8 cellular contexts compared by ENCODE assay signal in genomic region chr20:40945754-40946451, GRCh38.
DNase-seq lines count a peak whose midpoint lies in the region; TF ChIP-seq lines count a peak whose summit lies in the region.

No MANE protein-coding gene starts in this region.

- peak overlapping the region; percentile 20 for H4K91ac ChIP-seq in mesenchymal stem cell (ENCODE audit: low read length)

- H3K18ac ChIP-seq in mesenchymal stem cell (ENCODE audit: low read depth in 1 of 2, low read length in 2 of 2), result no peak overlapping the region

- H3K9ac ChIP-seq in mesenchymal stem cell (ENCODE audit: low read length), result no peak overlapping the region

- no peak overlapping the region for H2BK15ac ChIP-seq in mesenchymal stem cell (ENCODE audit: low read depth, poor library complexity, severe bottlenecking)

- no peak overlapping the region for H3K4ac ChIP-seq in mesenchymal stem cell (ENCODE audit: low read depth in 1 of 2, low read length in 2 of 2)

- no peak overlapping the region for H2BK5ac ChIP-seq in mesenchymal stem cell (ENCODE audit: low read depth, low read length, poor library complexity, severe bottlenecking)

- no peaks in the 10 kb centered on the region for H3K4me1 ChIP-seq in mesenchymal stem cell (ENCODE audit: control insufficient read depth, insufficient read depth, low read depth, low read length)

- no peak overlapping the region for H2AK5ac ChIP-seq in mesenchymal stem cell (ENCODE audit: low read length, severe bottlenecking)

- no peaks in the 10 kb centered on the region for H3K79me1 ChIP-seq in mesenchymal stem cell (replicated peaks; ENCODE audit: low read length, poor library complexity, severe bottlenecking)

- no peak overlapping the region for H2BK12ac ChIP-seq in mesenchymal stem cell (ENCODE audit: low read length in 2 of 2)

- H3K14ac ChIP-seq in mesenchymal stem cell (ENCODE audit: low read length in 2 of 2), result no peak overlapping the region

- 52% methylated on average over 10 of the region's 12 CpGs for WGBS in mesenchymal stem cell

- TF ChIP-seq CTCF in AG10803 (conservative IDR thresholded peaks at IDR 0.05; ENCODE audit: low read length) (peak; percentile 67), GM20000 (IDR thresholded peaks at IDR 0.05; ENCODE audit: extremely low read depth, missing control alignments) (no peak), dorsolateral prefrontal cortex (IDR thresholded peaks at IDR 0.05 in 54 of 56, conservative IDR thresholded peaks at IDR 0.05 in 2 of 56; ENCODE audit: low read depth in 1 of 56, partially characterized antibody in 56 of 56) (peak in 54 of 56 donors; percentile 45 to 79 (median 64))

- no peak overlapping the region for H3K4me2 ChIP-seq in mesenchymal stem cell (ENCODE audit: low read length, poor library complexity, severe bottlenecking)

- no peak overlapping the region for H3K23ac ChIP-seq in mesenchymal stem cell (ENCODE audit: low read length in 2 of 2)

- H3K27me3 ChIP-seq in dorsolateral prefrontal cortex, result peaks cover 0 to 21% (median 4%) of the 10 kb centered on the region in 45 donors
- peaks cover 8 to 35% of the 10 kb centered on the region in 2 experiments for H3K27me3 ChIP-seq in mesenchymal stem cell (ENCODE audit: control insufficient read depth in 1 of 2, insufficient read depth in 1 of 2, low read length in 2 of 2)

- no peak overlapping the region for H3K4me3 ChIP-seq in AG10803 (ENCODE audit: low read length)
- H3K4me3 ChIP-seq in dorsolateral prefrontal cortex, result no peak overlapping the region
- no peak overlapping the region for H3K4me3 ChIP-seq in mesenchymal stem cell (ENCODE audit: insufficient read depth in 1 of 2, low read depth in 1 of 2, low read length in 2 of 2)

- H3K27ac ChIP-seq in dorsolateral prefrontal cortex, result no peak overlapping the region
- H3K27ac ChIP-seq in mesenchymal stem cell (ENCODE audit: low read length, poor library complexity, severe bottlenecking), result no peak overlapping the region

- no peaks in the 10 kb centered on the region for H3K36me3 ChIP-seq in mesenchymal stem cell (ENCODE audit: control insufficient read depth in 1 of 2, insufficient read depth in 2 of 2, low read depth in 1 of 2, low read length in 2 of 2)

- DNase-seq in AG10803 (ENCODE audit: low read depth) (peak; percentile 43), GM20000 (ENCODE audit: low spot score) (peak; percentile 41), NOMO-1 treated with DMSO at 0.1 percent for 48 hours (lab: John Stamatoyannopoulos, UW; ENCODE audit: unreplicated experiment) (peak; percentile 60), dorsolateral prefrontal cortex (peak; percentile 28 to 78 (median 71)), mesenchymal stem cell (peak; percentile 50), DMS153 (lab: John Stamatoyannopoulos, UW) (no peak)
- no peak for DNase-seq in activated effector memory CD4-positive, alpha-beta T cell treated with anti-CD3 and anti-CD28 coated beads, Interleukin-2, amount 50 U/mL, for 16 hours
- no peak for DNase-seq in activated effector memory CD4-positive, alpha-beta T cell treated with Interleukin-2 at 50 U/mL for 16 hours

- H2AFZ ChIP-seq in mesenchymal stem cell (ENCODE audit: low read depth, low read length), result no peak overlapping the region

- no peak overlapping the region for H2BK120ac ChIP-seq in mesenchymal stem cell (ENCODE audit: low read depth, low read length)

- H4K8ac ChIP-seq in mesenchymal stem cell (ENCODE audit: low read length), result no peak overlapping the region

- intact Hi-C loops in dorsolateral prefrontal cortex (cut with DNase I), result loop anchor here in 1 of 2 donors (5.0 to 10.0 kb wide), 3 partner anchors 201 to 784 kb away; no protein-coding TSS in a partner anchor

- no peaks in the 10 kb centered on the region for H3K9me3 ChIP-seq in mesenchymal stem cell (ENCODE audit: control insufficient read depth, low read length)

Comparison
In these comparisons a context has a peak if more than half of its experiments do, and no peak if none do; other contexts are left out.
1. DNase-seq: peak in AG10803 (single experiment), GM20000 (single experiment), NOMO-1 treated with DMSO at 0.1 percent for 48 hours (single experiment), dorsolateral prefrontal cortex (10 of 10) and mesenchymal stem cell (single experiment); none in DMS153 (single experiment), activated effector memory CD4-positive, alpha-beta T cell treated with anti-CD3 and anti-CD28 coated beads, Interleukin-2, amount 50 U/mL, for 16 hours (single experiment) and activated effector memory CD4-positive, alpha-beta T cell treated with Interleukin-2 at 50 U/mL for 16 hours (single experiment).